Comparison of ENCODE assay signal across 12 cellular contexts in the genomic region with DNA sequence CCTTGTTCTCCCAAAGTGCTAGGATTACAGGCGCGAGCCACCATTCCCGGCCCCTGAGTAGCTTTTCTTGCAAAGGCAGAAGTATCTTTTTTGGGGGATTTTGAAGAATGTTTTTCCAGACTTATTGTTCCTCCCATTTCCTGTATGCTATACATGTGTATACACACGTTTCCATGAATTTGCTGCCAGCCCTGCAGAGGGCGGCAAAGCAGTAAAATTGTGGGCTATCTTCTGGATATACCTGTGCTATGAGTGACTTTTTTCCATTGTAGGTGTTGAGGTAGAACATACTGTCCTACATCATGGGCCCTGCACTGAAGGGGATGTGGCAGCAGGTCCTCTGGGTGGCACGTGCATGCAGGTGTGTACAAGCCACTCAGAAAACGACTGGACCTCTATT. TPM values are rescaled to one million over a fixed set of nuclear protein-coding genes. Genes with fewer than 3 reads are reported as not detected.
A peak's percentile ranks its signal among the peaks of the same experiment; 100 is the strongest.
DNase-seq lines count a peak whose midpoint lies in the region; ATAC-seq, FAIRE-seq and TF ChIP-seq lines count a peak whose summit lies in the region.
"Had no signal": no experiment of that assay in that cellular context is flagged by ENCODE, and none has a peak within 500 bp of the region (broad histone marks: within the 10 kb centered on the region; RNA-seq: fewer than 3 reads in every experiment).

No MANE protein-coding gene starts in this region.

- TF ChIP-seq EP300 in tibial nerve (IDR thresholded peaks at IDR 0.05), result no peak

- H4K20me1 ChIP-seq in astrocyte (ENCODE audit: insufficient read depth, low read length), result no peaks in the 10 kb centered on the region

- ATAC-seq in left lobe of liver (peak; percentile 55), GM18519 (IDR thresholded peaks at IDR 0.05; ENCODE audit: low FRiP score, unreplicated experiment) (no peak)
- ATAC-seq: sciatic nerve; stimulated activated naive CD8-positive, alpha-beta T cell treated with anti-CD3 and anti-CD28 coated beads, Interleukin-15, Interleukin-2, amounts not matched to agents 100 U/mL and 50 U/mL, for 24 hours had no signal

- H3K9me3 Mint-ChIP-seq in Calu3 (ENCODE audit: low read depth, unreplicated experiment) (no peaks in the 10 kb centered on the region), astrocyte (ENCODE audit: unreplicated experiment) (no peaks in the 10 kb centered on the region)
- H3K9me3 Mint-ChIP-seq in activated T-helper 1 cell treated with anti-CD3 and anti-CD28 coated beads, Interleukin-12 subunit alpha, Interleukin-12 subunit beta, Interleukin-2, Interleukin-4 antibody, amounts not matched to agents 30 ng/mL and 10 ng/mL and 1 ng/mL, durations not matched to agents 14 hours and 24 hours and 36 hours, result no peaks in the 10 kb centered on the region

- TF ChIP-seq POLR2A in tibial nerve (IDR thresholded peaks at IDR 0.05), result no peak

- no peaks in the 10 kb centered on the region for H3K4me1 Mint-ChIP-seq in Calu3 (ENCODE audit: low read depth, unreplicated experiment)
- H3K4me1 Mint-ChIP-seq in astrocyte (ENCODE audit: low read depth, unreplicated experiment), result no peaks in the 10 kb centered on the region
- H3K4me1 Mint-ChIP-seq in activated T-helper 1 cell treated with anti-CD3 and anti-CD28 coated beads, Interleukin-12 subunit alpha, Interleukin-12 subunit beta, Interleukin-2, Interleukin-4 antibody, amounts not matched to agents 30 ng/mL and 10 ng/mL and 1 ng/mL, durations not matched to agents 14 hours and 24 hours and 36 hours (ENCODE audit: low read depth), result peaks cover 10% of the 10 kb centered on the region

- H3K4me3 Mint-ChIP-seq in Calu3 (ENCODE audit: low read depth, unreplicated experiment) (no peak overlapping the region), astrocyte (ENCODE audit: unreplicated experiment) (no peak overlapping the region)
- H3K4me3 Mint-ChIP-seq in activated T-helper 1 cell treated with anti-CD3 and anti-CD28 coated beads, Interleukin-12 subunit alpha, Interleukin-12 subunit beta, Interleukin-2, Interleukin-4 antibody, amounts not matched to agents 30 ng/mL and 10 ng/mL and 1 ng/mL, durations not matched to agents 14 hours and 24 hours and 36 hours, result no peak overlapping the region

- H3K27ac ChIP-seq in astrocyte (ENCODE audit: low read depth, low read length) (no peak overlapping the region), tibial nerve (no peak overlapping the region)

- 74 to 78% methylated on average over 7 of the region's 7 CpGs for WGBS in tibial nerve, 2 donors

- no peaks in the 10 kb centered on the region for H3K27me3 Mint-ChIP-seq in Calu3 (ENCODE audit: unreplicated experiment)
- H3K27me3 Mint-ChIP-seq in astrocyte (ENCODE audit: low read depth, unreplicated experiment), result no peaks in the 10 kb centered on the region
- no peaks in the 10 kb centered on the region for H3K27me3 Mint-ChIP-seq in activated T-helper 1 cell treated with anti-CD3 and anti-CD28 coated beads, Interleukin-12 subunit alpha, Interleukin-12 subunit beta, Interleukin-2, Interleukin-4 antibody, amounts not matched to agents 30 ng/mL and 10 ng/mL and 1 ng/mL, durations not matched to agents 14 hours and 24 hours and 36 hours (ENCODE audit: insufficient read depth)

- TF ChIP-seq CTCF in Calu3 (IDR thresholded peaks at IDR 0.05; ENCODE audit: unreplicated experiment) (no peak), astrocyte (IDR thresholded peaks at IDR 0.05; ENCODE audit: insufficient read depth, low read depth, low read length) (peak; percentile 32), tibial nerve (IDR thresholded peaks at IDR 0.05) (no peak)

- CTCF ChIA-PET in Calu3 (lab: Charles Lee), result no interaction called here

- H3K27me3 ChIP-seq in astrocyte (ENCODE audit: insufficient read depth, low read length) (no peaks in the 10 kb centered on the region), tibial nerve (no peaks in the 10 kb centered on the region)

- H3K36me3 ChIP-seq in astrocyte (ENCODE audit: insufficient read depth, low read length) (peaks cover 29% of the 10 kb centered on the region), tibial nerve (peaks cover 0 to 97% (median 16%) of the 10 kb centered on the region in 3 donors)

- FAIRE-seq in astrocyte (lab: Jason Lieb, UNC), result no peak
- FAIRE-seq: TTC549 had no signal

- peak; percentile 28 for DNase-seq in Calu3
- peak; percentile 30 for DNase-seq in HT1080 (ENCODE audit: low read depth)
- DNase-seq in astrocyte (ENCODE audit: low read depth), result no peak
- no peak for DNase-seq in left lobe of liver (ENCODE audit: low spot score)
- no peak for DNase-seq in activated T-helper 1 cell treated with anti-CD3 and anti-CD28 coated beads, Interleukin-12 subunit alpha, Interleukin-12 subunit beta, Interleukin-2, Interleukin-4 antibody, amounts not matched to agents 30 ng/mL and 10 ng/mL and 1 ng/mL, durations not matched to agents 14 hours and 24 hours and 36 hours (ENCODE audit: low spot score)
- DNase-seq in mucosa of gallbladder (ENCODE audit: low spot score), result no peak
- no peak for DNase-seq in tibial nerve (ENCODE audit: low spot score in 2 of 2)
- DNase-seq: amygdala; stimulated activated naive CD8-positive, alpha-beta T cell treated with anti-CD3 and anti-CD28 coated beads, Interleukin-15, Interleukin-2, amounts not matched to agents 100 U/mL and 50 U/mL, for 24 hours had no signal

- no peak overlapping the region for H3K4me3 ChIP-seq in astrocyte (ENCODE audit: insufficient read depth, low read depth, low read length)
- H3K4me3 ChIP-seq in tibial nerve, result no peak overlapping the region

- no peaks in the 10 kb centered on the region for H3K4me1 ChIP-seq in astrocyte (ENCODE audit: insufficient read depth, low read length)
- H3K4me1 ChIP-seq in tibial nerve, result no peaks in the 10 kb centered on the region

- no peak overlapping the region for H3K4me2 ChIP-seq in astrocyte (ENCODE audit: low read length)

- peaks cover 12% of the 10 kb centered on the region for H3K36me3 Mint-ChIP-seq in Calu3 (ENCODE audit: insufficient read depth, unreplicated experiment)
- H3K36me3 Mint-ChIP-seq in astrocyte (ENCODE audit: low read depth, unreplicated experiment), result peaks cover 11% of the 10 kb centered on the region
- H3K36me3 Mint-ChIP-seq in activated T-helper 1 cell treated with anti-CD3 and anti-CD28 coated beads, Interleukin-12 subunit alpha, Interleukin-12 subunit beta, Interleukin-2, Interleukin-4 antibody, amounts not matched to agents 30 ng/mL and 10 ng/mL and 1 ng/mL, durations not matched to agents 14 hours and 24 hours and 36 hours (ENCODE audit: low read depth), result peaks cover 51% of the 10 kb centered on the region

- no TSS peak for BruUV-seq in Calu3 (replicated peaks; lab: Mats Ljungman, UMichigan)

- H3K9ac ChIP-seq in astrocyte (ENCODE audit: low read length), result no peak overlapping the region

- no peaks in the 10 kb centered on the region for H3K9me3 ChIP-seq in astrocyte (ENCODE audit: insufficient read depth, low read depth, low read length)
- H3K9me3 ChIP-seq in tibial nerve, result no peaks in the 10 kb centered on the region

- no peaks in the 10 kb centered on the region for H3K79me2 ChIP-seq in astrocyte (ENCODE audit: insufficient read depth, low read length)

- intact Hi-C loops in Calu3 (cut with micrococcal nuclease; ENCODE audit: unreplicated experiment), result loop anchor here (5.0 kb wide), 1 partner anchor 210 kb away; no protein-coding TSS in a partner anchor
- intact Hi-C loops in activated T-helper 1 cell treated with anti-CD3 and anti-CD28 coated beads, Interleukin-12 subunit alpha, Interleukin-12 subunit beta, Interleukin-2, Interleukin-4 antibody, amounts not matched to agents 30 ng/mL and 10 ng/mL and 1 ng/mL, durations not matched to agents 14 hours and 24 hours and 36 hours (cut with micrococcal nuclease), result no loop called here

- H2AFZ ChIP-seq in astrocyte (ENCODE audit: low read depth, low read length), result no peak overlapping the region

- no peak overlapping the region for H3K27ac Mint-ChIP-seq in Calu3 (ENCODE audit: unreplicated experiment)
- H3K27ac Mint-ChIP-seq in astrocyte (ENCODE audit: unreplicated experiment), result no peak overlapping the region
- no peak overlapping the region for H3K27ac Mint-ChIP-seq in activated T-helper 1 cell treated with anti-CD3 and anti-CD28 coated beads, Interleukin-12 subunit alpha, Interleukin-12 subunit beta, Interleukin-2, Interleukin-4 antibody, amounts not matched to agents 30 ng/mL and 10 ng/mL and 1 ng/mL, durations not matched to agents 14 hours and 24 hours and 36 hours

RNA-seq across cellular contexts. Expression of gene MED28, which starts 16.9 kb away (rescaled TPM):
- total RNA-seq in Calu3 (2022) (27.2 and 33.3 TPM in 2 replicates), astrocyte (42.6 and 43.6 TPM in 2 replicates), left lobe of liver (15.9 TPM), mucosa of gallbladder (53.0 TPM), tibial nerve (10 to 100 TPM; 12.9 to 19.9 (median 16.2) TPM)
- total RNA-seq in HT1080 (2014; rRNA removed; shearing (Covaris generic)), result 8.6 and 29.2 TPM in 2 replicates
- polyA plus RNA-seq in HT1080 (2015; cell fraction: cytosol; rRNA removed), result 11.9 and 19.4 TPM in 2 replicates
- 18.7 and 20.0 TPM in 2 replicates for polyA plus RNA-seq in HT1080 (2015; cell fraction: nucleus; rRNA removed)
- total RNA-seq in activated T-helper 1 cell treated with anti-CD3 and anti-CD28 coated beads, Interleukin-12 subunit alpha, Interleukin-12 subunit beta, Interleukin-2, Interleukin-4 antibody, amounts not matched to agents 30 ng/mL and 10 ng/mL and 1 ng/mL, durations not matched to agents 14 hours and 24 hours and 36 hours, result 46.6 and 49.6 TPM in 2 replicates

RNA-seq across cellular contexts. Expression of gene LAP3, which starts 20.5 kb away (rescaled TPM):
- total RNA-seq in Calu3 (2022), result 70.6 and 123 TPM in 2 replicates
- total RNA-seq in HT1080 (2014; rRNA removed; shearing (Covaris generic)), result 92.5 and 93.4 TPM in 2 replicates
- 49.9 and 50.2 TPM in 2 replicates for polyA plus RNA-seq in HT1080 (2015; cell fraction: cytosol; rRNA removed)
- 53.9 and 56.8 TPM in 2 replicates for polyA plus RNA-seq in HT1080 (2015; cell fraction: nucleus; rRNA removed)
- 163 and 176 TPM in 2 replicates for total RNA-seq in astrocyte
- 67.0 TPM for total RNA-seq in left lobe of liver
- 108 and 109 TPM in 2 replicates for total RNA-seq in activated T-helper 1 cell treated with anti-CD3 and anti-CD28 coated beads, Interleukin-12 subunit alpha, Interleukin-12 subunit beta, Interleukin-2, Interleukin-4 antibody, amounts not matched to agents 30 ng/mL and 10 ng/mL and 1 ng/mL, durations not matched to agents 14 hours and 24 hours and 36 hours
- total RNA-seq in mucosa of gallbladder, result 72.1 TPM
- total RNA-seq in tibial nerve, result 100 to 1,000 TPM in 1 of 4 donors, 10 to 100 TPM in 3; 63.2 to 110 (median 73.3) TPM

Comparison
In these comparisons a context has a peak if more than half of its experiments do, and no peak if none do; other contexts are left out.
1. DNase-seq: peak in Calu3 (single experiment) and HT1080 (single experiment); none in astrocyte (single experiment), left lobe of liver (single experiment), activated T-helper 1 cell treated with anti-CD3 and anti-CD28 coated beads, Interleukin-12 subunit alpha, Interleukin-12 subunit beta, Interleukin-2, Interleukin-4 antibody, amounts not matched to agents 30 ng/mL and 10 ng/mL and 1 ng/mL, durations not matched to agents 14 hours and 24 hours and 36 hours (single experiment), mucosa of gallbladder (single experiment) and tibial nerve (0 of 2).